In the genomic region with DNA sequence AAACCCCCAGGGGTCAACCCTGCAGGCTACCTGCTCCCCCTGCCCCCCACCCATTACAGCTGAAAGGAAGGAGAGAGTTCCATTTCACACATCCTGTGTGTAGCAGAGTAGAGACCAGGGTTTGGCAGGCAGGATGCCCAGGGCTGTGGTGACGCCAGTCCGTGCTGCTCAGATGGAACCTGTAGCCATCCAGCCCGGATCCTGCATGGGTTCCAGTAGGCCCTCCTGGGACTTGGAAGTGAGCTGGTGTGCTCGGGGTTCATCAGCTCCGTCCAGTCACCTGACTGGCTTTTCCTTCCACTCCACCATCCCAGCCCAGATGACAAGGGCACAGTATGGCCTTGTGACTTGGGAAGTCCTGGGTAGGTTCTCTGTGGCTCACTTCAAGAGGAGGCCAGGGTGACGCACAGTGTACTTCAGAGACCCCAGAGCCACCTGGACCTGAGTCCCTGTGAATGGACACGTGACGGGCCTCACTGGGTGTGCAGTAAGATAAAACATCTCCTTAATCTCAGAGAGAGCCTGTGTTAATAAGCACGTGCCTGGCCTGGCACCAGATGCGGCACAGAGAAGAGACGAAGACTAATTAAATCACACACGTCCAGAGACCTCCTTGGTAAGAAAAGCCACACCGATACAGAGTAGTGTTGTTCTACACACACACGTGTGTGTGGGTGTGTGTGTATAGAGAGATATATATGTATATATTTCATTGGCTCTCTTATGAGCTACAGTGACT, we compare ENCODE assay signal across 11 cellular contexts. TPM values are rescaled to one million over a fixed set of nuclear protein-coding genes. Genes with fewer than 3 reads are reported as not detected.
A peak's percentile ranks its signal among the peaks of the same experiment; 100 is the strongest.
DNase-seq lines count a peak whose midpoint lies in the region; ATAC-seq and TF ChIP-seq lines count a peak whose summit lies in the region.
"Had no signal": no experiment of that assay in that cellular context is flagged by ENCODE, and none has a peak within 500 bp of the region (broad histone marks: within the 10 kb centered on the region; RNA-seq: fewer than 3 reads in every experiment).

No MANE protein-coding gene starts in this region.

- DNase-seq in breast epithelium (ENCODE audit: low spot score in 2 of 2) = no peak
- DNase-seq in MCF 10A (ENCODE audit: unreplicated experiment) = no peak
- DNase-seq in activated CD8-positive, alpha-beta T cell treated with anti-CD3 and anti-CD28 coated beads for 36 hours = peak; percentile 61
- DNase-seq in mesothelial cell of epicardium (ENCODE audit: low spot score in 2 of 2, unreplicated experiment in 2 of 2) = no peak
- no peak for DNase-seq in transverse colon
- no peak for DNase-seq in mucosa of gallbladder (ENCODE audit: low spot score)
- DNase-seq in Caco-2 = no peak
- DNase-seq in coronary artery (ENCODE audit: low spot score) = no peak
- DNase-seq: kidney glomerular epithelial cell had no signal

- CTCF ChIA-PET in MCF 10A (lab: Yijun Ruan, JAX) (interaction anchor here (0.6 to 2.0 kb wide), 11 partner anchors 9 to 97 kb away, joined by 3 to 18 read pairs (median 3); no protein-coding TSS in a partner anchor), Caco-2 (lab: Charles Lee) (no interaction called here)
- CTCF ChIA-PET in activated CD8-positive, alpha-beta T cell treated with anti-CD3 and anti-CD28 coated beads for 36 hours (lab: Charles Lee) = interaction anchor here (0.8 to 3.0 kb wide), 9 partner anchors 8 to 97 kb away, joined by 3 to 12 read pairs (median 4); no protein-coding TSS in a partner anchor

- H3K27me3 Mint-ChIP-seq in MCF 10A (ENCODE audit: insufficient read depth, unreplicated experiment) (no peaks in the 10 kb centered on the region), mesothelial cell of epicardium (ENCODE audit: low read depth) (no peaks in the 10 kb centered on the region), Caco-2 (ENCODE audit: insufficient read depth, unreplicated experiment) (no peaks in the 10 kb centered on the region)
- H3K27me3 Mint-ChIP-seq in activated CD8-positive, alpha-beta T cell treated with anti-CD3 and anti-CD28 coated beads for 36 hours = no peaks in the 10 kb centered on the region

- H3K9me3 ChIP-seq in breast epithelium (no peaks in the 10 kb centered on the region), transverse colon (no peaks in the 10 kb centered on the region), Caco-2 (no peaks in the 10 kb centered on the region)
- H3K9me3 ChIP-seq: thoracic aorta had no signal

- H3K4me1 ChIP-seq in breast epithelium = peaks cover 0 to 11% of the 10 kb centered on the region in 2 donors
- peaks cover 18 to 72% (median 27%) of the 10 kb centered on the region in 4 donors for H3K4me1 ChIP-seq in transverse colon
- peaks cover 10% of the 10 kb centered on the region; the same call in 1 of the 2 replicates for H3K4me1 ChIP-seq in Caco-2

- no peak for TF ChIP-seq EP300 in transverse colon (IDR thresholded peaks at IDR 0.05; ENCODE audit: low read depth)

- H3K36me3 ChIP-seq in breast epithelium (no peaks in the 10 kb centered on the region), transverse colon (no peaks in the 10 kb centered on the region), Caco-2 (ENCODE audit: control insufficient read depth, insufficient read depth, low read length) (no peaks in the 10 kb centered on the region)
- H3K36me3 ChIP-seq: thoracic aorta had no signal

- 70% methylated on average over 14 of the region's 14 CpGs; no CpG with 5 or more reads in 1 of the 2 donors for WGBS in transverse colon (ENCODE audit: low coverage in 1 of 2), 2 donors

- TF ChIP-seq POLR2A in breast epithelium (IDR thresholded peaks at IDR 0.05) (no peak), transverse colon (IDR thresholded peaks at IDR 0.05) (no peak)

- intact Hi-C loops in breast epithelium (cut with DNase I; ENCODE audit: low total_unique reads) = no loop called here
- intact Hi-C loops in MCF 10A (cut with micrococcal nuclease) = no loop called here
- intact Hi-C loops in activated CD8-positive, alpha-beta T cell treated with anti-CD3 and anti-CD28 coated beads for 36 hours (cut with micrococcal nuclease) = no loop called here
- intact Hi-C loops in transverse colon (cut with DNase I; ENCODE audit: low total_unique reads) = no loop called here
- intact Hi-C loops in Caco-2 (cut with micrococcal nuclease; ENCODE audit: unreplicated experiment) = no loop called here

- peak; percentile 21 for ATAC-seq in activated CD8-positive, alpha-beta T cell treated with anti-CD3 and anti-CD28 coated beads for 36 hours

- H3K27ac Mint-ChIP-seq in MCF 10A (ENCODE audit: low read depth, unreplicated experiment) (no peak overlapping the region), mesothelial cell of epicardium (peak overlapping the region; percentile 62), Caco-2 (ENCODE audit: unreplicated experiment) (no peak overlapping the region)
- peak overlapping the region; percentile 95 for H3K27ac Mint-ChIP-seq in activated CD8-positive, alpha-beta T cell treated with anti-CD3 and anti-CD28 coated beads for 36 hours

- POLR2A ChIA-PET in MCF 10A (lab: Yijun Ruan, JAX) (interaction anchor here (0.9 to 1.6 kb wide), 5 partner anchors 16 to 216 kb away, joined by 3 to 8 read pairs (median 4); partner anchors contain the start of gene ITPKB), Caco-2 (lab: Charles Lee) (no interaction called here)
- POLR2A ChIA-PET in activated CD8-positive, alpha-beta T cell treated with anti-CD3 and anti-CD28 coated beads for 36 hours (lab: Charles Lee) = interaction anchor here (1.3 to 2.3 kb wide), 6 partner anchors 20 to 80 kb away, joined by 3 to 19 read pairs (median 6); no protein-coding TSS in a partner anchor

- BruUV-seq in MCF 10A (replicated peaks; lab: Mats Ljungman, UMichigan) (no TSS peak), Caco-2 (replicated peaks; lab: Mats Ljungman, UMichigan) (no TSS peak)

- H3K4me3 ChIP-seq in breast epithelium (no peak overlapping the region), transverse colon (no peak overlapping the region), Caco-2 (ENCODE audit: low read depth, low read length) (no peak overlapping the region), coronary artery (no peak overlapping the region)
- H3K4me3 ChIP-seq: skin epidermis, thoracic aorta had no signal

- H3K9me3 Mint-ChIP-seq in MCF 10A (ENCODE audit: unreplicated experiment) (no peaks in the 10 kb centered on the region), mesothelial cell of epicardium (no peaks in the 10 kb centered on the region), Caco-2 (ENCODE audit: unreplicated experiment) (no peaks in the 10 kb centered on the region)
- no peaks in the 10 kb centered on the region for H3K9me3 Mint-ChIP-seq in activated CD8-positive, alpha-beta T cell treated with anti-CD3 and anti-CD28 coated beads for 36 hours

- H3K27me3 ChIP-seq in breast epithelium (no peaks in the 10 kb centered on the region), transverse colon (no peaks in the 10 kb centered on the region), Caco-2 (replicated peaks; ENCODE audit: control insufficient read depth, insufficient read depth, low read length) (no peaks in the 10 kb centered on the region)

- H3K4me1 Mint-ChIP-seq in MCF 10A (ENCODE audit: insufficient read depth, unreplicated experiment) (peaks cover 20% of the 10 kb centered on the region), mesothelial cell of epicardium (peaks cover 42% of the 10 kb centered on the region), Caco-2 (ENCODE audit: low read depth, unreplicated experiment) (no peaks in the 10 kb centered on the region)
- peaks cover 90% of the 10 kb centered on the region for H3K4me1 Mint-ChIP-seq in activated CD8-positive, alpha-beta T cell treated with anti-CD3 and anti-CD28 coated beads for 36 hours (ENCODE audit: low read depth)

- H3K4me3 Mint-ChIP-seq in MCF 10A (ENCODE audit: unreplicated experiment) (no peak overlapping the region), mesothelial cell of epicardium (no peak overlapping the region), Caco-2 (ENCODE audit: unreplicated experiment) (no peak overlapping the region)
- peak overlapping the region; percentile 92 for H3K4me3 Mint-ChIP-seq in activated CD8-positive, alpha-beta T cell treated with anti-CD3 and anti-CD28 coated beads for 36 hours

- H3K27ac ChIP-seq in breast epithelium (peak overlapping the region; percentile 23 to 77), transverse colon (peak overlapping the region in 3 of 4 donors; percentile 49 to 62 (median 49)), coronary artery (peak overlapping the region in 1 of 2 donors; percentile 24)
- H3K27ac ChIP-seq: thoracic aorta had no signal

- in situ Hi-C loops in transverse colon (cut with MboI; ENCODE audit: low pct_ligation_motif_present in 1 of 4, low pct_unique_long_range_greater_than_20kb in 1 of 4, low sequenced_read_pairs in 3 of 4) = no loop called here

- TF ChIP-seq CTCF in breast epithelium (IDR thresholded peaks at IDR 0.05) = no peak
- TF ChIP-seq CTCF in MCF 10A (IDR thresholded peaks at IDR 0.05; ENCODE audit: unreplicated experiment) = no peak
- TF ChIP-seq CTCF in activated CD8-positive, alpha-beta T cell treated with anti-CD3 and anti-CD28 coated beads for 36 hours (IDR thresholded peaks at IDR 0.05) = no peak
- TF ChIP-seq CTCF in mesothelial cell of epicardium (IDR thresholded peaks at IDR 0.05; ENCODE audit: unreplicated experiment) = no peak
- TF ChIP-seq CTCF in transverse colon (IDR thresholded peaks at IDR 0.05) = no peak
- TF ChIP-seq CTCF in Caco-2 (IDR thresholded peaks at IDR 0.05; ENCODE audit: insufficient read depth in 1 of 2, low read depth in 1 of 2, low read length in 1 of 2, severe bottlenecking in 1 of 2, unreplicated experiment in 1 of 2) = no peak
- no peak for TF ChIP-seq CTCF in coronary artery (IDR thresholded peaks at IDR 0.05)

- H3K36me3 Mint-ChIP-seq in MCF 10A (ENCODE audit: insufficient read depth, unreplicated experiment) (no peaks in the 10 kb centered on the region), mesothelial cell of epicardium (peaks cover 5% of the 10 kb centered on the region), Caco-2 (ENCODE audit: insufficient read depth, unreplicated experiment) (no peaks in the 10 kb centered on the region)
- peaks cover 69% of the 10 kb centered on the region for H3K36me3 Mint-ChIP-seq in activated CD8-positive, alpha-beta T cell treated with anti-CD3 and anti-CD28 coated beads for 36 hours (ENCODE audit: low read depth)

RNA-seq across cellular contexts. Expression of gene ITPKB, which starts 16.0 kb away (rescaled TPM):
- total RNA-seq in breast epithelium = 10 to 100 TPM; 24.0 to 37.6 (median 25.6) TPM
- 9.5 and 12.6 TPM in 2 replicates for total RNA-seq in MCF 10A (2022)
- 10 to 100 TPM; 40.8 to 42.6 TPM for total RNA-seq in activated CD8-positive, alpha-beta T cell treated with anti-CD3 and anti-CD28 coated beads for 36 hours
- 19.7 to 21.2 TPM (median 21.0 TPM) in 3 replicates for total RNA-seq in mesothelial cell of epicardium
- total RNA-seq in transverse colon = 10 to 100 TPM; 14.3 to 57.6 (median 23.7) TPM
- 30.6 TPM for total RNA-seq in mucosa of gallbladder
- 4.4 and 5.2 TPM in 2 replicates for total RNA-seq in Caco-2 (2022)

Comparison
In these comparisons a context has a peak if more than half of its experiments do, and no peak if none do; other contexts are left out.
1. H3K27ac Mint-ChIP-seq: peak in activated CD8-positive, alpha-beta T cell treated with anti-CD3 and anti-CD28 coated beads for 36 hours (single experiment) and mesothelial cell of epicardium (single experiment); none in MCF 10A (single experiment) and Caco-2 (single experiment).